In the genomic region with DNA sequence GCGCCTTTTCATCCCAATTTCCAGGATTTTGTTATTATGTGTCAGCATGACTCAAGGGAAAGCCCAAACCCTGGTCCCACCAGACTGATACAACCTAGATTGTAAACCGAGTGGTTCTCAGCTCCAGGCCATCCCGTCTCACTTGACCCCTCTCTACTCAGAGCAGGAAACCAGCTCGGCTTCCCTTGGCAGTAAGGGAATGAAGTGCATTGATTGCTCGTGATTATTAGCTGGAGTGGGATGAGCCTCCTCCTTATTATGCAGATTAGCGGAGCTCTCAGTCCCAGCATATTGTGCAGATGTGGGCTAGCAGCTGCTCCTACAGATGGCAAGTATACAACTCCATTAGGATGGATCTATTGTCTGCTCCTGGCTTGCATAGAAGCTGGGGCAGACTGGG, we compare ENCODE assay signal across 22 cellular contexts.
A peak's percentile ranks its signal among the peaks of the same experiment; 100 is the strongest.
DNase-seq lines count a peak whose midpoint lies in the region; ATAC-seq, FAIRE-seq and TF ChIP-seq lines count a peak whose summit lies in the region.
"Had no signal": no experiment of that assay in that cellular context is flagged by ENCODE, and none has a peak within 500 bp of the region (broad histone marks: within the 10 kb centered on the region; RNA-seq: fewer than 3 reads in every experiment).

No MANE protein-coding gene starts in this region.

- TF ChIP-seq CTCF in mammary epithelial cell (conservative IDR thresholded peaks at IDR 0.05 in 1 of 2, IDR thresholded peaks at IDR 0.05 in 1 of 2; ENCODE audit: extremely low read depth in 1 of 2, insufficient read depth in 1 of 2, low read depth in 1 of 2, low read length in 2 of 2) (no peak), MCF 10A (IDR thresholded peaks at IDR 0.05; ENCODE audit: unreplicated experiment) (no peak), astrocyte (IDR thresholded peaks at IDR 0.05; ENCODE audit: insufficient read depth, low read depth, low read length) (no peak)

- H3K36me3 Mint-ChIP-seq in MCF 10A (ENCODE audit: insufficient read depth, unreplicated experiment): no peaks in the 10 kb centered on the region
- H3K36me3 Mint-ChIP-seq in astrocyte (ENCODE audit: low read depth, unreplicated experiment): no peaks in the 10 kb centered on the region
- H3K36me3 Mint-ChIP-seq: activated naive CD4-positive, alpha-beta T cell treated with anti-CD3 and anti-CD28 coated beads, Interleukin-2, amount 50 U/mL, for 72 hours; CD14-positive monocyte; naive B cell; stimulated activated memory B cell treated with anti-CD40 and anti-IgM and Interleukin-4, amounts not matched to agents 10 μg/mL and 1 μg/mL and 100 μg/mL, for 72 hours had no signal

- H3K4me3 ChIP-seq in mammary epithelial cell (replicated peaks in 1 of 3; ENCODE audit: insufficient read depth in 1 of 3, low read depth in 2 of 3, low read length in 3 of 3): no peak overlapping the region
- no peak overlapping the region for H3K4me3 ChIP-seq in astrocyte (ENCODE audit: insufficient read depth, low read depth, low read length)
- H3K4me3 ChIP-seq: ovary, sigmoid colon, thoracic aorta had no signal

- in situ Hi-C loops in mammary epithelial cell (cut with MboI; ENCODE audit: low sequenced_read_pairs in 2 of 2): no loop called here

- H3K4me1 ChIP-seq in mammary epithelial cell (ENCODE audit: insufficient read depth, low read length) (no peaks in the 10 kb centered on the region), astrocyte (ENCODE audit: insufficient read depth, low read length) (peaks cover 24% of the 10 kb centered on the region)

- peaks cover 5% of the 10 kb centered on the region for H3K4me1 Mint-ChIP-seq in MCF 10A (ENCODE audit: insufficient read depth, unreplicated experiment)
- peaks cover 24% of the 10 kb centered on the region for H3K4me1 Mint-ChIP-seq in astrocyte (ENCODE audit: low read depth, unreplicated experiment)
- H3K4me1 Mint-ChIP-seq: CD14-positive monocyte; naive B cell; stimulated activated memory B cell treated with anti-CD40 and anti-IgM and Interleukin-4, amounts not matched to agents 10 μg/mL and 1 μg/mL and 100 μg/mL, for 72 hours had no signal

- H4K20me1 ChIP-seq in mammary epithelial cell (ENCODE audit: insufficient read depth, low read length) (no peaks in the 10 kb centered on the region), astrocyte (ENCODE audit: insufficient read depth, low read length) (no peaks in the 10 kb centered on the region)

- no peaks in the 10 kb centered on the region for H3K27me3 Mint-ChIP-seq in MCF 10A (ENCODE audit: insufficient read depth, unreplicated experiment)
- no peaks in the 10 kb centered on the region for H3K27me3 Mint-ChIP-seq in astrocyte (ENCODE audit: low read depth, unreplicated experiment)
- H3K27me3 Mint-ChIP-seq: stimulated activated memory B cell treated with anti-CD40 and anti-IgM and Interleukin-4, amounts not matched to agents 10 μg/mL and 1 μg/mL and 100 μg/mL, for 72 hours had no signal

- no peaks in the 10 kb centered on the region for H3K9me3 Mint-ChIP-seq in MCF 10A (ENCODE audit: unreplicated experiment)
- H3K9me3 Mint-ChIP-seq in astrocyte (ENCODE audit: unreplicated experiment): no peaks in the 10 kb centered on the region
- H3K9me3 Mint-ChIP-seq: activated naive CD4-positive, alpha-beta T cell treated with anti-CD3 and anti-CD28 coated beads, Interleukin-2, amount 50 U/mL, for 72 hours; activated T-cell treated with anti-CD3 and anti-CD28 coated beads, Interleukin-2, amount 50 U/mL, for 72 hours; HFFc6; stimulated activated memory B cell treated with anti-CD40 and anti-IgM and Interleukin-4, amounts not matched to agents 10 μg/mL and 1 μg/mL and 100 μg/mL, for 72 hours had no signal

- CTCF ChIA-PET in mammary epithelial cell (lab: Charles Lee; ENCODE audit: low non-redundant PET) (no interaction called here), MCF 10A (lab: Yijun Ruan, JAX) (no interaction called here)

- no peak overlapping the region for H2AFZ ChIP-seq in mammary epithelial cell (ENCODE audit: low read depth, low read length)
- H2AFZ ChIP-seq in astrocyte (ENCODE audit: low read depth, low read length): peak overlapping the region; percentile 51

- H3K36me3 ChIP-seq in mammary epithelial cell (ENCODE audit: insufficient read depth, low read length): no peaks in the 10 kb centered on the region
- no peaks in the 10 kb centered on the region for H3K36me3 ChIP-seq in astrocyte (ENCODE audit: insufficient read depth, low read length)
- H3K36me3 ChIP-seq: ovary, sigmoid colon, thoracic aorta had no signal

- peak; percentile 6 for DNase-seq in mammary epithelial cell
- no peak for DNase-seq in MCF 10A (ENCODE audit: unreplicated experiment)
- peak; percentile 57 for DNase-seq in NCI-H2227 treated with DMSO at 0.1 percent for 48 hours (lab: John Stamatoyannopoulos, UW)
- DNase-seq in astrocyte (ENCODE audit: low read depth): no peak
- peak; percentile 63 for DNase-seq in retina
- DNase-seq in activated effector memory CD4-positive, alpha-beta T cell treated with Interleukin-2 at 50 U/mL for 16 hours: no peak
- no peak for DNase-seq in activated CD8-positive, alpha-beta memory T cell treated with anti-CD3 and anti-CD28 coated beads, Interleukin-2, amount 50 U/mL, for 4 hours
- DNase-seq: ACHN; activated T-cell treated with anti-CD3 and anti-CD28 coated beads, Interleukin-2, amount 50 U/mL, for 72 hours; HFFc6; KG1; kidney; naive B cell; NCI-H446 treated with DMSO at 0.1 percent for 48 hours; ovary; PC-3; sigmoid colon had no signal

- no peaks in the 10 kb centered on the region for H3K9me3 ChIP-seq in mammary epithelial cell (replicated peaks; ENCODE audit: insufficient read depth, low read length)
- no peaks in the 10 kb centered on the region for H3K9me3 ChIP-seq in astrocyte (ENCODE audit: insufficient read depth, low read depth, low read length)
- H3K9me3 ChIP-seq: ovary, sigmoid colon, thoracic aorta had no signal

- no TSS peak for BruUV-seq in mammary epithelial cell (replicated peaks; lab: Mats Ljungman, UMichigan)
- no TSS peak for BruUV-seq in MCF 10A (replicated peaks; lab: Mats Ljungman, UMichigan)

- WGBS in mammary epithelial cell (ENCODE audit: low coverage, missing lambda C conversion rate): 29% methylated on average over 6 of the region's 6 CpGs

- FAIRE-seq in astrocyte (lab: Jason Lieb, UNC): no peak

- no peak for ATAC-seq in SK-N-SH treated with all-trans-retinoic acid at 6 μM for 48 hours
- ATAC-seq: activated naive CD4-positive, alpha-beta T cell treated with anti-CD3 and anti-CD28 coated beads, Interleukin-2, amount 50 U/mL, for 72 hours; activated T-cell treated with anti-CD3 and anti-CD28 coated beads, Interleukin-2, amount 50 U/mL, for 72 hours; PC-3; stimulated activated memory B cell treated with anti-CD40 and anti-IgM and Interleukin-4, amounts not matched to agents 10 μg/mL and 1 μg/mL and 100 μg/mL, for 72 hours had no signal

- no peak overlapping the region for H3K4me2 ChIP-seq in mammary epithelial cell (ENCODE audit: insufficient read depth, low read depth, low read length)
- peak overlapping the region; percentile 30 for H3K4me2 ChIP-seq in astrocyte (ENCODE audit: low read length)

- dilution Hi-C loops in mammary epithelial cell (cut with HindIII; ENCODE audit: low sequenced_read_pairs): no loop called here

- no peak overlapping the region for H3K27ac Mint-ChIP-seq in MCF 10A (ENCODE audit: low read depth, unreplicated experiment)
- no peak overlapping the region for H3K27ac Mint-ChIP-seq in astrocyte (ENCODE audit: unreplicated experiment)
- H3K27ac Mint-ChIP-seq: activated naive CD4-positive, alpha-beta T cell treated with anti-CD3 and anti-CD28 coated beads, Interleukin-2, amount 50 U/mL, for 72 hours; activated T-cell treated with anti-CD3 and anti-CD28 coated beads, Interleukin-2, amount 50 U/mL, for 72 hours; CD14-positive monocyte; HFFc6; naive B cell; stimulated activated memory B cell treated with anti-CD40 and anti-IgM and Interleukin-4, amounts not matched to agents 10 μg/mL and 1 μg/mL and 100 μg/mL, for 72 hours had no signal

- no peak overlapping the region for H3K27ac ChIP-seq in mammary epithelial cell (ENCODE audit: insufficient read depth, low read depth, low read length)
- H3K27ac ChIP-seq in astrocyte (ENCODE audit: low read depth, low read length): no peak overlapping the region
- H3K27ac ChIP-seq: ovary, sigmoid colon, thoracic aorta had no signal

- H3K4me3 Mint-ChIP-seq in MCF 10A (ENCODE audit: unreplicated experiment) (no peak overlapping the region), astrocyte (ENCODE audit: unreplicated experiment) (no peak overlapping the region)
- H3K4me3 Mint-ChIP-seq: activated T-cell treated with anti-CD3 and anti-CD28 coated beads, Interleukin-2, amount 50 U/mL, for 72 hours; HFFc6; naive B cell; stimulated activated memory B cell treated with anti-CD40 and anti-IgM and Interleukin-4, amounts not matched to agents 10 μg/mL and 1 μg/mL and 100 μg/mL, for 72 hours had no signal

- H3K9ac ChIP-seq in mammary epithelial cell (ENCODE audit: insufficient read depth, low read length) (no peak overlapping the region), astrocyte (ENCODE audit: low read length) (no peak overlapping the region)

- no peaks in the 10 kb centered on the region for H3K79me2 ChIP-seq in mammary epithelial cell (ENCODE audit: insufficient read depth, low read length)
- H3K79me2 ChIP-seq in astrocyte (ENCODE audit: insufficient read depth, low read length): no peaks in the 10 kb centered on the region

- intact Hi-C loops in mammary epithelial cell (cut with micrococcal nuclease) (loop anchor here (10.0 kb wide), 1 partner anchor 170 kb away; a partner anchor contains a TSS), MCF 10A (cut with micrococcal nuclease) (no loop called here)

- POLR2A ChIA-PET in MCF 10A (lab: Yijun Ruan, JAX): interaction anchor here (1.1 kb wide), 1 partner anchor 23 kb away, joined by 3 read pairs; no protein-coding TSS in a partner anchor

- H3K27me3 ChIP-seq in mammary epithelial cell (ENCODE audit: insufficient read depth, low read length) (no peaks in the 10 kb centered on the region), astrocyte (ENCODE audit: insufficient read depth, low read length) (no peaks in the 10 kb centered on the region)
- H3K27me3 ChIP-seq: ovary, sigmoid colon had no signal

TF ChIP-seq in SK-N-SH treated with all-trans-retinoic acid at 6 μM for 48 hours, 23 proteins besides CTCF, POLR2A, EP300 and RAD21 (continues in another document):
- no peak for TF ChIP-seq BACH2 (CRISPR knock-in tag; IDR thresholded peaks at IDR 0.05; ENCODE audit: borderline replicate concordance)
- TF ChIP-seq GLIS3 (CRISPR knock-in tag; IDR thresholded peaks at IDR 0.05): no peak
- TF ChIP-seq, protein P1, sequence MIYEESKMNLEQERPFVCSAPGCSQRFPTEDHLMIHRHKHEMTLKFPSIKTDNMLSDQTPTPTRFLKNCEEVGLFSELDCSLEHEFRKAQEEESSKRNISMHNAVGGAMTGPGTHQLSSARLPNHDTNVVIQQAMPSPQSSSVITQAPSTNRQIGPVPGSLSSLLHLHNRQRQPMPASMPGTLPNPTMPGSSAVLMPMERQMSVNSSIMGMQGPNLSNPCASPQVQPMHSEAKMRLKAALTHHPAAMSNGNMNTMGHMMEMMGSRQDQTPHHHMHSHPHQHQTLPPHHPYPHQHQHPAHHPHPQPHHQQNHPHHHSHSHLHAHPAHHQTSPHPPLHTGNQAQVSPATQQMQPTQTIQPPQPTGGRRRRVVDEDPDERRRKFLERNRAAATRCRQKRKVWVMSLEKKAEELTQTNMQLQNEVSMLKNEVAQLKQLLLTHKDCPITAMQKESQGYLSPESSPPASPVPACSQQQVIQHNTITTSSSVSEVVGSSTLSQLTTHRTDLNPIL (CRISPR knock-in tag; IDR thresholded peaks at IDR 0.05; ENCODE audit: low read depth): no peak
- TF ChIP-seq RARB (CRISPR knock-in tag; IDR thresholded peaks at IDR 0.05): no peak

Comparison
In these comparisons a context has a peak if more than half of its experiments do, and no peak if none do; other contexts are left out.
1. DNase-seq: peak in mammary epithelial cell (single experiment), NCI-H2227 treated with DMSO at 0.1 percent for 48 hours (single experiment) and retina (single experiment); none in MCF 10A (single experiment), astrocyte (single experiment), activated effector memory CD4-positive, alpha-beta T cell treated with Interleukin-2 at 50 U/mL for 16 hours (single experiment) and activated CD8-positive, alpha-beta memory T cell treated with anti-CD3 and anti-CD28 coated beads, Interleukin-2, amount 50 U/mL, for 4 hours (single experiment).